21 cellular contexts compared by ENCODE assay signal in the genomic region with DNA sequence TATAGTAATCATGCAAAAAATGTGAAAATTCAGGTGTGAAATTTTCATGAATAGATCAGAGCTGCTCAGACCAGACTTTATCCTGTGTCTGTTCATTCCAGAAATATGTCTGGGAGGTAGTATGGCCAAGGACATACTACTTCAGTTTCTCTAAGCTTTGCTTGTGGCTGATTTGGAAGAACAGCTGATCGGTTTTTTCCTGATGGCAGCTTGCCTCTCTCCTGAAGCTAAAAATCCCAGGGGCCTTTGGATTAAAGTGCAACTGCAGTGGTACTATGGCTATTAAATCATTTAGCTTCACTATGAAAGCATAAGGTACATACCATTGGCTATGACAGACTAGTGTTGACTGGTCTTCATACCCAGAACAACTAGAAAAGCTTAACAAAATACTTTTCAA.
"Had no signal": no experiment of that assay in that cellular context is flagged by ENCODE, and none has a peak within 500 bp of the region (broad histone marks: within the 10 kb centered on the region; RNA-seq: fewer than 3 reads in every experiment).

No MANE protein-coding gene starts in this region.

- DNase-seq: cortex of kidney; dorsolateral prefrontal cortex; effector CD4-positive, alpha-beta T cell; head of caudate nucleus; left ventricle myocardium superior; lower lobe of right lung; mucosa of descending colon; naive B cell; nephron progenitor cell; nucleus accumbens; sigmoid colon; stimulated activated CD4-positive, alpha-beta T cell treated with anti-CD3 and anti-CD28 coated beads, Interleukin-4, amount 100 ng/mL, for 4 hours; stimulated activated naive CD8-positive, alpha-beta T cell treated with anti-CD3 and anti-CD28 coated beads, Interleukin-15, Interleukin-2, amounts not matched to agents 100 U/mL and 50 U/mL, for 24 hours; substantia nigra; testis; tibial artery; upper lobe of left lung had no signal

- H3K4me1 Mint-ChIP-seq: naive B cell; stimulated activated memory B cell treated with anti-CD40 and anti-IgM and Interleukin-4, amounts not matched to agents 10 μg/mL and 1 μg/mL and 100 μg/mL, for 72 hours had no signal

- H3K27me3 ChIP-seq: right atrium auricular region, sigmoid colon, testis, tibial artery, upper lobe of left lung had no signal

- H3K9me3 ChIP-seq: lower lobe of right lung, mucosa of descending colon, prostate gland, right atrium auricular region, sigmoid colon, testis, tibial artery, upper lobe of left lung had no signal

- H3K27ac Mint-ChIP-seq: mesothelial cell of epicardium; naive B cell; stimulated activated memory B cell treated with anti-CD40 and anti-IgM and Interleukin-4, amounts not matched to agents 10 μg/mL and 1 μg/mL and 100 μg/mL, for 72 hours had no signal

- H3K4me1 ChIP-seq: lower lobe of right lung, prostate gland, sigmoid colon, testis, upper lobe of left lung had no signal

- H3K27me3 Mint-ChIP-seq: naive B cell had no signal

- H3K27ac ChIP-seq: dorsolateral prefrontal cortex, lower lobe of right lung, prostate gland, right atrium auricular region, sigmoid colon, testis, tibial artery, upper lobe of left lung had no signal

- H3K4me3 Mint-ChIP-seq: mesothelial cell of epicardium; naive B cell; nephron progenitor cell; stimulated activated memory B cell treated with anti-CD40 and anti-IgM and Interleukin-4, amounts not matched to agents 10 μg/mL and 1 μg/mL and 100 μg/mL, for 72 hours had no signal

- H3K36me3 Mint-ChIP-seq: mesothelial cell of epicardium; naive B cell; stimulated activated memory B cell treated with anti-CD40 and anti-IgM and Interleukin-4, amounts not matched to agents 10 μg/mL and 1 μg/mL and 100 μg/mL, for 72 hours had no signal

- H3K9me3 Mint-ChIP-seq: naive B cell; stimulated activated memory B cell treated with anti-CD40 and anti-IgM and Interleukin-4, amounts not matched to agents 10 μg/mL and 1 μg/mL and 100 μg/mL, for 72 hours had no signal
